Comparison of ENCODE assay signal across 1 cellular context in genomic region chr3:57946970-57947381, GRCh38.
TF ChIP-seq lines count a peak whose summit lies in the region.

No MANE protein-coding gene starts in this region.

TF ChIP-seq in HepG2, 621 proteins besides CTCF, POLR2A, EP300 and RAD21 (continued from another document and continues in another):
- TF ChIP-seq AHDC1 (CRISPR knock-in tag; IDR thresholded peaks at IDR 0.05; ENCODE audit: borderline replicate concordance) (peak; percentile 25; the same call in 1 of the 2 replicates), BCLAF1 (IDR thresholded peaks at IDR 0.05) (no peak), NFE2 (CRISPR knock-in tag; IDR thresholded peaks at IDR 0.05) (no peak), CEBPB (IDR thresholded peaks at IDR 0.05; ENCODE audit: borderline replicate concordance, low read depth, low read length) (peak; percentile 80), MAZ (IDR thresholded peaks at IDR 0.05; ENCODE audit: borderline replicate concordance, low read depth, low read length) (no peak), MAZ (CRISPR knock-in tag; IDR thresholded peaks at IDR 0.05; ENCODE audit: low read depth) (no peak), ZNF34 (CRISPR knock-in tag; IDR thresholded peaks at IDR 0.05; ENCODE audit: borderline replicate concordance) (0 out of 2 replicates have a peak, but pooled peaks have one; percentile 43), MAFK (conservative IDR thresholded peaks at IDR 0.05 in 1 of 2, IDR thresholded peaks at IDR 0.05 in 1 of 2; ENCODE audit: low read length in 2 of 2) (no peak), ISL2 (CRISPR knock-in tag; IDR thresholded peaks at IDR 0.05) (peak; percentile 28; the same call in 1 of the 2 replicates), JUNB (CRISPR knock-in tag; IDR thresholded peaks at IDR 0.05; ENCODE audit: borderline replicate concordance) (0 out of 2 replicates have a peak, but pooled peaks have one; percentile 11), HNRNPK (IDR thresholded peaks at IDR 0.05; ENCODE audit: low read depth, low read length, poor library complexity, severe bottlenecking) (no peak), ZSCAN22 (CRISPR knock-in tag; IDR thresholded peaks at IDR 0.05) (no peak), NR2F6 (IDR thresholded peaks at IDR 0.05) (peak; percentile 52; the same call in 1 of the 2 replicates), NR2F6 (CRISPR knock-in tag; IDR thresholded peaks at IDR 0.05) (0 out of 2 replicates have a peak, but pooled peaks have one; percentile 29), SOX6 (IDR thresholded peaks at IDR 0.05) (no peak), SOX6 (CRISPR knock-in tag; IDR thresholded peaks at IDR 0.05) (peak; percentile 42; the same call in 1 of the 2 replicates), ASH2L (IDR thresholded peaks at IDR 0.05; ENCODE audit: insufficient read length, low read depth, low read length) (peak; percentile 16), CEBPG (CRISPR knock-in tag; IDR thresholded peaks at IDR 0.05) (peak; percentile 72), ZNF652 (CRISPR knock-in tag; IDR thresholded peaks at IDR 0.05; ENCODE audit: borderline replicate concordance, low read depth) (peak; percentile 89), ZMYM3 (CRISPR knock-in tag; IDR thresholded peaks at IDR 0.05) (peak; percentile 41; the same call in 1 of the 2 replicates), ATF6 (CRISPR knock-in tag; conservative IDR thresholded peaks at IDR 0.05) (no peak), ZNF121 (CRISPR knock-in tag; IDR thresholded peaks at IDR 0.05) (0 out of 2 replicates have a peak, but pooled peaks have one; percentile 41), SIN3A (IDR thresholded peaks at IDR 0.05; ENCODE audit: borderline replicate concordance, low read depth, low read length) (no peak), HNF4A (CRISPR knock-in tag; IDR thresholded peaks at IDR 0.05) (peak; percentile 41; the same call in 1 of the 2 replicates), SOX5 (CRISPR knock-in tag; IDR thresholded peaks at IDR 0.05; ENCODE audit: borderline replicate concordance) (0 out of 2 replicates have a peak, but pooled peaks have one; percentile 44), NR2C2 (CRISPR knock-in tag; IDR thresholded peaks at IDR 0.05; ENCODE audit: borderline replicate concordance) (peak; percentile 44; the same call in 1 of the 2 replicates), CHD4 (IDR thresholded peaks at IDR 0.05; ENCODE audit: borderline replicate concordance, low read length) (peak; percentile 85; the same call in 1 of the 2 replicates), BCL3 (CRISPR knock-in tag; IDR thresholded peaks at IDR 0.05) (no peak), ZNF556 (CRISPR knock-in tag; IDR thresholded peaks at IDR 0.05; ENCODE audit: borderline replicate concordance) (no peak), ZNF891 (CRISPR knock-in tag; IDR thresholded peaks at IDR 0.05) (no peak), ARID2 (CRISPR knock-in tag; IDR thresholded peaks at IDR 0.05; ENCODE audit: borderline replicate concordance) (0 out of 2 replicates have a peak, but pooled peaks have one; percentile 51), ZNF557 (CRISPR knock-in tag; IDR thresholded peaks at IDR 0.05) (no peak), PAXIP1 (CRISPR knock-in tag; conservative IDR thresholded peaks at IDR 0.05) (peak; percentile 72), HDAC1 (CRISPR knock-in tag; IDR thresholded peaks at IDR 0.05) (0 out of 2 replicates have a peak, but pooled peaks have one; percentile 21), FOXA3 (CRISPR knock-in tag; IDR thresholded peaks at IDR 0.05) (peak; percentile 63), FOXA1 (IDR thresholded peaks at IDR 0.05) (no peak; the same call in 1 of the 2 replicates), FOXA1 (CRISPR knock-in tag; IDR thresholded peaks at IDR 0.05) (0 out of 2 replicates have a peak, but pooled peaks have one; percentile 2), JARID2 (CRISPR knock-in tag; IDR thresholded peaks at IDR 0.05; ENCODE audit: insufficient replicate concordance) (no peak), FOXP1 (IDR thresholded peaks at IDR 0.05) (no peak), FOXP1 (CRISPR knock-in tag; IDR thresholded peaks at IDR 0.05) (peak; percentile 24; the same call in 1 of the 2 replicates), NR2F1 (CRISPR knock-in tag; IDR thresholded peaks at IDR 0.05) (peak in 1 of 2 experiments; percentile 50; a peak in 1 of 4 replicates), ZBTB21 (CRISPR knock-in tag; IDR thresholded peaks at IDR 0.05) (no peak), PITX1 (CRISPR knock-in tag; IDR thresholded peaks at IDR 0.05) (0 out of 2 replicates have a peak, but pooled peaks have one; percentile 27), ZBTB20 (CRISPR knock-in tag; IDR thresholded peaks at IDR 0.05; ENCODE audit: borderline replicate concordance, low read depth) (peak; percentile 48; the same call in 1 of the 2 replicates), ZNF20 (CRISPR knock-in tag; IDR thresholded peaks at IDR 0.05) (no peak), ZC3H13 (CRISPR knock-in tag; IDR thresholded peaks at IDR 0.05) (no peak), ZFP41 (CRISPR knock-in tag; IDR thresholded peaks at IDR 0.05; ENCODE audit: borderline replicate concordance) (no peak), TIGD3 (CRISPR knock-in tag; IDR thresholded peaks at IDR 0.05; ENCODE audit: borderline replicate concordance) (no peak), NCOA2 (CRISPR knock-in tag; IDR thresholded peaks at IDR 0.05) (peak; percentile 50)
